ENCODE assay signal across 23 cellular contexts in the genomic region with DNA sequence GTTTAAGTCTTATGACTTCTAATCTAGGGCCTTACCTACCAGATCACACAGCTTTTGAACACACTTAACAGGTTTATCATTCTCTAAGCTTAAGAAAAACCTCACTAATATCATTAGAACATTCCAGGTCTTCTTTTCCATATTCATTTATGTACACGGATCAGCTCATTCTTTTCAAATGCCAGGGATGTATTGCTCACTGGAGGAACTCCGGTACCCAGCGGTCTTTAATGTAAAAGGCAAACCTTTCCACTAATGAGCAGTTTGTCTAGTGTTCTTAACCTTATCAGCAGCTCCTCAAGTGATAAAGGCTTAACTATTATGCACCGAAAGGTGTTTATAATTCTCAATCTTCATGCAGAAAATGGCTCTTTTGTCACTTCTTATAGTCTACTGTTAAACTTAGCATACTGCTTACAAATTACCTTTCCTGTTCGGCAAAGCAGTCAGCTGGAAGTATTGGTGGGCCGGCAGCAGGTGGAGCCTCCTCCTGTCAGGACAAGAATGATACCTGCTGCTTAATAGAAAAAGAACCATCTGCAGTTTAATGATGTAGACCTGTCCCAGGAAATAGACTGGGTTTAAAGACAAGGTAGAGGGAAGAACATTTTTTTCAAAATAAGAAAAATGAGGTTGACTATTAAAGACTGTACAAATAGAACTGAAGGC.
DNase-seq lines count a peak whose midpoint lies in the region; ATAC-seq, FAIRE-seq and TF ChIP-seq lines count a peak whose summit lies in the region.
"Had no signal": no experiment of that assay in that cellular context is flagged by ENCODE, and none has a peak within 500 bp of the region (broad histone marks: within the 10 kb centered on the region; RNA-seq: fewer than 3 reads in every experiment).

No MANE protein-coding gene starts in this region.

- H3K14ac ChIP-seq in H1 (ENCODE audit: insufficient read length) (no peak overlapping the region), neuronal stem cell (ENCODE audit: low read length) (no peak overlapping the region)

- 50% methylated on average over 6 of the region's 6 CpGs for WGBS in HepG2 (ENCODE audit: low lambda C conversion rate)
- WGBS in right lobe of liver (ENCODE audit: insufficient coverage, low coverage, low lambda C conversion rate, missing lambda C conversion rate) = 69% methylated on average over 6 of the region's 6 CpGs
- WGBS in H1 (ENCODE audit: extremely low coverage in 1 of 2, insufficient coverage in 1 of 2, insufficient read length in 1 of 2, insufficient replicate concordance in 2 of 2, low coverage in 1 of 2, low lambda C conversion rate in 2 of 2, missing lambda C conversion rate in 1 of 2), 2 experiments = 65% methylated on average over 6 of the region's 6 CpGs; no CpG with 5 or more reads in 1 of the 2 experiments
- no CpG with 5 or more reads among the region's 6 CpGs for WGBS in neuronal stem cell (ENCODE audit: extremely low coverage in 2 of 2, insufficient read length in 2 of 2, insufficient replicate concordance in 1 of 2), 2 donors

- H2AK5ac ChIP-seq in H1 (ENCODE audit: low read depth, low read length) = no peak overlapping the region
- H2AK5ac ChIP-seq in neuronal stem cell (ENCODE audit: low read depth, low read length) = no peak overlapping the region

- CTCF ChIA-PET in HepG2 (lab: Yijun Ruan, JAX; ENCODE audit: low intra/inter-chr PET ratio, low total read pairs) = interaction anchor here (0.7 kb wide), 1 partner anchor 468 kb away, joined by 4 read pairs; no protein-coding TSS in a partner anchor
- CTCF ChIA-PET in H1 (lab: Charles Lee; ENCODE audit: partially characterized antibody) = interaction anchor here (0.8 to 3.4 kb wide), 19 partner anchors 9 to 468 kb away, joined by 3 to 19 read pairs (median 3); no protein-coding TSS in a partner anchor

- H3K27me3 ChIP-seq in HepG2 (ENCODE audit: control insufficient read depth in 1 of 2, insufficient read depth in 2 of 2, low read length in 2 of 2) = no peaks in the 10 kb centered on the region
- H3K27me3 ChIP-seq in right lobe of liver = no peaks in the 10 kb centered on the region
- H3K27me3 ChIP-seq in H1 (replicated peaks in 1 of 4; ENCODE audit: control insufficient read depth in 3 of 4, extremely low read depth in 1 of 4, insufficient read depth in 3 of 4, low read length in 3 of 4) = no peaks in the 10 kb centered on the region
- H3K27me3 ChIP-seq in neuronal stem cell (ENCODE audit: control insufficient read depth in 3 of 3, insufficient read depth in 3 of 3, low read depth in 1 of 3, low read length in 3 of 3) = no peaks in the 10 kb centered on the region
- no peaks in the 10 kb centered on the region for H3K27me3 ChIP-seq in HAP-1 (ENCODE audit: low read depth)

- no peak overlapping the region for H3K4me3 ChIP-seq in HepG2 (replicated peaks in 1 of 3; ENCODE audit: insufficient read depth in 1 of 3, low read depth in 2 of 3, low read length in 3 of 3)
- H3K4me3 ChIP-seq in right lobe of liver = no peak overlapping the region
- no peak overlapping the region for H3K4me3 ChIP-seq in H1 (ENCODE audit: extremely low read depth in 1 of 4, insufficient read depth in 2 of 4, low read depth in 3 of 4, low read length in 4 of 4)
- H3K4me3 ChIP-seq in neuronal stem cell (ENCODE audit: low read length in 2 of 2) = no peak overlapping the region
- no peak overlapping the region for H3K4me3 ChIP-seq in HAP-1

- TF ChIP-seq EP300 in HepG2 (IDR thresholded peaks at IDR 0.05; ENCODE audit: low read depth in 2 of 2, low read length in 2 of 2) = no peak
- no peak for TF ChIP-seq EP300 in HepG2 (CRISPR knock-in tag; IDR thresholded peaks at IDR 0.05; ENCODE audit: borderline replicate concordance)
- TF ChIP-seq EP300 in H1 (IDR thresholded peaks at IDR 0.05; ENCODE audit: borderline replicate concordance in 1 of 2, low read depth in 2 of 2, low read length in 2 of 2) = no peak

- no peaks in the 10 kb centered on the region for H3K36me3 Mint-ChIP-seq in activated naive CD4-positive, alpha-beta T cell treated with anti-CD3 and anti-CD28 coated beads, Interleukin-2, amount 50 U/mL, for 72 hours
- H3K36me3 Mint-ChIP-seq: CD8-positive, alpha-beta T cell had no signal

- in situ Hi-C loops in HepG2 (cut with HindIII; ENCODE audit: extremely low pct_ligation_motif_present, low pct_unique_long_range_greater_than_20kb) (no loop called here), HAP-1 (cut with MboI; ENCODE audit: low sequenced_read_pairs) (no loop called here)

- H3K9ac ChIP-seq in HepG2 (ENCODE audit: insufficient read depth, low read depth, low read length) (no peak overlapping the region), H1 (replicated peaks in 1 of 4; ENCODE audit: extremely low read depth in 1 of 4, low read depth in 3 of 4, low read length in 3 of 4) (no peak overlapping the region), neuronal stem cell (ENCODE audit: low read depth, low read length, poor library complexity) (no peak overlapping the region)

- ATAC-seq in HepG2 (peak; percentile 60; the same call in 2 of the 3 replicates), right lobe of liver (no peak)
- ATAC-seq in activated naive CD4-positive, alpha-beta T cell treated with anti-CD3 and anti-CD28 coated beads, Interleukin-2, amount 50 U/mL, for 72 hours = no peak
- ATAC-seq: CD8-positive, alpha-beta T cell had no signal

- POLR2A ChIA-PET in HepG2 (lab: Yijun Ruan, JAX) (no interaction called here), H1 (lab: Charles Lee; ENCODE audit: partially characterized antibody) (interaction anchor here (0.7 kb wide), 1 partner anchor 26 kb away, joined by 3 read pairs; no protein-coding TSS in a partner anchor)

- H2BK20ac ChIP-seq in H1 (ENCODE audit: low read length) = no peak overlapping the region

- TF ChIP-seq POLR2A in HepG2 (IDR thresholded peaks at IDR 0.05; ENCODE audit: insufficient read depth in 1 of 2, low read depth in 2 of 2, low read length in 2 of 2) = no peak
- TF ChIP-seq POLR2A in right lobe of liver (IDR thresholded peaks at IDR 0.05) = no peak
- TF ChIP-seq POLR2A in H1 (IDR thresholded peaks at IDR 0.05; ENCODE audit: control extremely low read depth in 1 of 2, low read depth in 2 of 2, low read length in 2 of 2) = peak in 1 of 2 experiments; percentile 54; a peak in 1 of 3 replicates

- no peak overlapping the region for H2BK15ac ChIP-seq in H1 (ENCODE audit: low read length)
- no peak overlapping the region for H2BK15ac ChIP-seq in neuronal stem cell (ENCODE audit: low read length)

- DNase-seq in HepG2 (ENCODE audit: low spot score) = no peak
- no peak for DNase-seq in right lobe of liver
- DNase-seq in NCI-H69 (lab: John Stamatoyannopoulos, UW) = peak; percentile 86
- no peak for DNase-seq in H1 (ENCODE audit: low read depth in 1 of 2, low spot score in 2 of 2)
- DNase-seq in neuronal stem cell (ENCODE audit: low spot score) = no peak
- no peak for DNase-seq in activated naive CD4-positive, alpha-beta T cell treated with anti-CD3 and anti-CD28 coated beads, Interleukin-2, amount 50 U/mL, for 72 hours (ENCODE audit: low spot score in 2 of 2)
- no peak for DNase-seq in stimulated activated CD4-positive, alpha-beta T cell treated with anti-CD3 and anti-CD28 coated beads, Interleukin-4, amount 100 ng/mL, for 24 hours
- no peak for DNase-seq in HAP-1 (ENCODE audit: low spot score in 2 of 2)
- DNase-seq: AML-193; C1 segment of cervical spinal cord; CD8-positive, alpha-beta T cell; DMS153; GDM1; GOT3; KBM-7; NCI-H1092; NCI-H146; NCI-H2029 treated with DMSO at 0.1 percent for 48 hours; NCI-H2171; NCI-H524 treated with DMSO at 0.1 percent for 48 hours; SHP77; SW 1271 had no signal

- no peak overlapping the region for H3K27ac Mint-ChIP-seq in activated naive CD4-positive, alpha-beta T cell treated with anti-CD3 and anti-CD28 coated beads, Interleukin-2, amount 50 U/mL, for 72 hours
- H3K27ac Mint-ChIP-seq: CD8-positive, alpha-beta T cell had no signal

- no peaks in the 10 kb centered on the region for H3K9me3 Mint-ChIP-seq in activated naive CD4-positive, alpha-beta T cell treated with anti-CD3 and anti-CD28 coated beads, Interleukin-2, amount 50 U/mL, for 72 hours

- H3K56ac ChIP-seq in H1 (replicated peaks; ENCODE audit: insufficient read length, low read depth, low read length) = no peak overlapping the region

- no peak overlapping the region for H3K27ac ChIP-seq in HepG2 (ENCODE audit: extremely low read length, insufficient read depth, low read length)
- no peak overlapping the region for H3K27ac ChIP-seq in right lobe of liver
- no peak overlapping the region for H3K27ac ChIP-seq in H1 (ENCODE audit: low read depth, low read length)
- H3K27ac ChIP-seq in neuronal stem cell (replicated peaks; ENCODE audit: low read length) = no peak overlapping the region
- H3K27ac ChIP-seq: SK-N-MC had no signal

- no peak overlapping the region for H4K91ac ChIP-seq in H1 (replicated peaks; ENCODE audit: insufficient read length, low read length)
- no peak overlapping the region for H4K91ac ChIP-seq in neuronal stem cell (ENCODE audit: low read depth, low read length, poor library complexity)

- H3K4me1 ChIP-seq in HepG2 (ENCODE audit: insufficient read depth, low read length) (no peaks in the 10 kb centered on the region), right lobe of liver (no peaks in the 10 kb centered on the region), H1 (replicated peaks in 1 of 4; ENCODE audit: control insufficient read depth in 3 of 4, insufficient read depth in 4 of 4, low read length in 3 of 4) (peaks cover 0 to 11% (median 8%) of the 10 kb centered on the region in 4 experiments; a peak in 4 of 7 replicates), neuronal stem cell (ENCODE audit: control insufficient read depth in 2 of 2, insufficient read depth in 1 of 2, low read depth in 1 of 2, low read length in 2 of 2) (peaks cover 6 to 29% of the 10 kb centered on the region in 2 donors), HAP-1 (peaks cover 29% of the 10 kb centered on the region)

- H3K4ac ChIP-seq in H1 (replicated peaks; ENCODE audit: insufficient read length, low read depth, low read length) = no peak overlapping the region
- H3K4ac ChIP-seq in neuronal stem cell (ENCODE audit: low read length) = no peak overlapping the region

- TF ChIP-seq RAD21 in HepG2 (CRISPR knock-in tag; IDR thresholded peaks at IDR 0.05) = no peak
- TF ChIP-seq RAD21 in H1 (IDR thresholded peaks at IDR 0.05 in 1 of 2, conservative IDR thresholded peaks at IDR 0.05 in 1 of 2; ENCODE audit: low read depth in 2 of 2, low read length in 2 of 2) = peak; percentile 24 to 49; a peak in 2 of 4 replicates

- H2BK5ac ChIP-seq in H1 (ENCODE audit: low read depth, low read length) = no peak overlapping the region
- H2BK5ac ChIP-seq in neuronal stem cell (ENCODE audit: low read length) = no peak overlapping the region

- H3K4me2 ChIP-seq in HepG2 (ENCODE audit: low read depth, low read length) (no peak overlapping the region), H1 (ENCODE audit: insufficient read depth in 1 of 2, low read depth in 2 of 2, low read length in 2 of 2) (no peak overlapping the region), neuronal stem cell (ENCODE audit: insufficient read depth, low read length, poor library complexity, severe bottlenecking) (no peak overlapping the region)

- intact Hi-C loops in HepG2 (cut with micrococcal nuclease; ENCODE audit: unreplicated experiment) = no loop called here
- intact Hi-C loops in right lobe of liver (cut with DNase I) = no loop called here

- H2BK120ac ChIP-seq in H1 (replicated peaks; ENCODE audit: low read depth, low read length) = no peak overlapping the region
- H2BK120ac ChIP-seq in neuronal stem cell (ENCODE audit: low read depth, low read length) = no peak overlapping the region

- no peaks in the 10 kb centered on the region for H3K79me1 ChIP-seq in H1 (ENCODE audit: low read depth, low read length)
- no peaks in the 10 kb centered on the region for H3K79me1 ChIP-seq in neuronal stem cell (ENCODE audit: low read depth, low read length)

- H2BK12ac ChIP-seq in H1 (ENCODE audit: low read depth, low read length) (no peak overlapping the region), neuronal stem cell (ENCODE audit: low read length) (no peak overlapping the region)

- H3K9me3 ChIP-seq in HepG2 (ENCODE audit: low read length) = no peaks in the 10 kb centered on the region
- H3K9me3 ChIP-seq in right lobe of liver = no peaks in the 10 kb centered on the region
- H3K9me3 ChIP-seq in H1 (ENCODE audit: insufficient read depth in 2 of 2, low read depth in 1 of 2, low read length in 1 of 2) = no peaks in the 10 kb centered on the region
- H3K9me3 ChIP-seq in neuronal stem cell (replicated peaks in 1 of 2; ENCODE audit: control insufficient read depth in 2 of 2, insufficient read depth in 1 of 2, low read depth in 1 of 2, low read length in 2 of 2) = no peaks in the 10 kb centered on the region
- H3K9me3 ChIP-seq in HAP-1 = no peaks in the 10 kb centered on the region

- TF ChIP-seq CTCF in HepG2 (CRISPR knock-in tag; IDR thresholded peaks at IDR 0.05) (peak; percentile 17; the same call in 1 of the 2 replicates), right lobe of liver (IDR thresholded peaks at IDR 0.05) (no peak), H1 (IDR thresholded peaks at IDR 0.05; ENCODE audit: control extremely low read depth in 1 of 3, insufficient read depth in 1 of 3, low read depth in 1 of 3, low read length in 3 of 3) (peak; percentile 10 to 22 (median 15); a peak in 2 of 4 replicates)

- H3K36me3 ChIP-seq in HepG2 (replicated peaks in 1 of 2; ENCODE audit: control insufficient read depth in 1 of 2, insufficient read depth in 2 of 2, low read length in 2 of 2) = no peaks in the 10 kb centered on the region
- no peaks in the 10 kb centered on the region for H3K36me3 ChIP-seq in right lobe of liver
- no peaks in the 10 kb centered on the region for H3K36me3 ChIP-seq in H1 (ENCODE audit: control insufficient read depth in 2 of 4, insufficient read depth in 4 of 4, low read length in 3 of 4)
- no peaks in the 10 kb centered on the region for H3K36me3 ChIP-seq in neuronal stem cell (replicated peaks in 1 of 2; ENCODE audit: control insufficient read depth in 2 of 2, insufficient read depth in 2 of 2, low read length in 2 of 2)
- no peaks in the 10 kb centered on the region for H3K36me3 ChIP-seq in HAP-1 (replicated peaks)

- H3K79me2 ChIP-seq in HepG2 (ENCODE audit: insufficient read depth, low read length) (no peaks in the 10 kb centered on the region), H1 (ENCODE audit: control insufficient read depth in 1 of 2, insufficient read depth in 2 of 2, low read length in 2 of 2) (no peaks in the 10 kb centered on the region)

- H4K20me1 ChIP-seq in HepG2 (ENCODE audit: insufficient read depth, low read length) (no peaks in the 10 kb centered on the region), H1 (replicated peaks in 1 of 2; ENCODE audit: control insufficient read depth in 1 of 2, insufficient read depth in 2 of 2, low read length in 2 of 2) (no peaks in the 10 kb centered on the region)

- BruUV-seq in HepG2 (replicated peaks; lab: Mats Ljungman, UMichigan) = no TSS peak

- H3K23ac ChIP-seq in H1 (ENCODE audit: insufficient read length) (no peak overlapping the region), neuronal stem cell (ENCODE audit: low read depth, low read length, poor library complexity) (no peak overlapping the region)

- H2AFZ ChIP-seq in HepG2 (ENCODE audit: low read length) (no peak overlapping the region), H1 (ENCODE audit: low read length) (no peak overlapping the region), neuronal stem cell (ENCODE audit: low read length) (peak overlapping the region; percentile 82)

- no peak for FAIRE-seq in HepG2 (lab: Jason Lieb, UNC)
- FAIRE-seq in H1 (lab: Jason Lieb, UNC) = no peak

- no peak overlapping the region for H4K5ac ChIP-seq in H1 (ENCODE audit: insufficient read length, low read depth, low read length)

- H3K18ac ChIP-seq in H1 (ENCODE audit: extremely low read depth, low read length) (no peak overlapping the region), neuronal stem cell (ENCODE audit: low read length) (no peak overlapping the region)

- no peak overlapping the region for H4K8ac ChIP-seq in H1 (ENCODE audit: extremely low read depth, insufficient read depth, low read length)
- H4K8ac ChIP-seq in neuronal stem cell (ENCODE audit: low read depth, low read length) = no peak overlapping the region

- no peaks in the 10 kb centered on the region for H3K23me2 ChIP-seq in H1 (ENCODE audit: low read depth, low read length)

Comparison
In these comparisons a context has a peak if more than half of its experiments do, and no peak if none do; other contexts are left out.
1. CTCF ChIP-seq: peak in HepG2 (single experiment) and H1 (3 of 3); none in right lobe of liver (0 of 4).